Comparison of ENCODE assay signal across 9 cellular contexts in the genomic region with DNA sequence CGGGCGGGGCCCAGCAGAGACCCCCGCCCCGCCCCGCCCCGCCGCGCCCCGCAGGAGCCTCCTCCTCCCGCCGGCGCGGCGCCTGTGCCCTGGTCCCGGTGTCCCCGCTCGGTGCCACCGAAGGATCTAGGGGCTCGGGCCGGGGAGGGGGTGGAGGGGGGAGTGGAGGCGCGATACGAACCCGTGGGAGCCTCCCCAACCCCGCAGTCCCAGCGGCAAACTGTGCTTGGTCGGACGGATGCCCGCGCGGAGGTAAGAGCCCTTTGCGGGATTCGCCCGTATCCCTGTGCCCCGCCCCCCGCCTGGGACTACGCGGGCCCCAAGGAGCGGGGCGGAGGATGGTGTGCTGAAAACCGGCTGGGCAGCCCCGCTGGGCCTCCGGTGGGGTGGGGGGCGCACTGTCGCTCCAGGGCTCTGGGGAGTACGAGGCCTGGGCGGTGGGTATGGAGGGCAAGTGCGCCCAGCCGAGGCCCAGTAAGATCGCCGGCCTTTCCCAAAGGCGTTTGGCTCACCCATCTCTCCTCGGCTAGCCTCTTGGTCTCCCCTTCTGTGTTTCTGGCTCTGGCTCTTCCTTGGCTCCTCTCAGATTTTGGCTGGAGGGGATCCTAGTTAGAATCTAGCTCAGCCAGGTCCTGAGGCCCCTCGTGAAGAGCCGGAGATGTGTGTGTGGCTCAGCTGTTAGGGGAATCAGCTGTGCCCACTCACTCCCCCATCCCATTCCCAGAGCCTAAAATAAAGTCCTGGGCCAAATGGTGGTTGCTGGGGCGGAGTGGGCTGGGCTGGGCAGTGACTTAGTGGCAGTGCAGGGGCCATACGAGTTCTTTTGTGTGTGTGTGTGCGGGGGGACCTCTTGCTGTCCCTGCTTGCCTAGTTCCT.
DNase-seq lines count a peak whose midpoint lies in the region; ATAC-seq, FAIRE-seq and TF ChIP-seq lines count a peak whose summit lies in the region.
"Had no signal": no experiment of that assay in that cellular context is flagged by ENCODE, and none has a peak within 500 bp of the region (broad histone marks: within the 10 kb centered on the region; RNA-seq: fewer than 3 reads in every experiment).

No MANE protein-coding gene starts in this region.

- H3K27ac ChIP-seq in PC-9, result no peak overlapping the region
- no peak overlapping the region for H3K27ac ChIP-seq in hepatocyte

- no TSS peak for BruUV-seq in PC-9 (replicated peaks; lab: Mats Ljungman, UMichigan)

- H3K9me2 ChIP-seq in PC-9 (ENCODE audit: insufficient read depth) (no peaks in the 10 kb centered on the region), hepatocyte (replicated peaks; ENCODE audit: insufficient read depth) (no peaks in the 10 kb centered on the region)

- POLR2A ChIA-PET in PC-9 (lab: Charles Lee; ENCODE audit: unreplicated experiment), result no interaction called here

- no peaks in the 10 kb centered on the region for H3K36me3 ChIP-seq in PC-9 (ENCODE audit: low read depth)
- H3K36me3 ChIP-seq in hepatocyte (replicated peaks; ENCODE audit: insufficient read depth, low read depth), result no peaks in the 10 kb centered on the region

- no peaks in the 10 kb centered on the region for H3K27me3 ChIP-seq in PC-9 (ENCODE audit: insufficient read depth, low read depth)
- peaks cover 98% of the 10 kb centered on the region for H3K27me3 ChIP-seq in hepatocyte

- peak overlapping the region; percentile 65 for H3K4me2 ChIP-seq in PC-9
- peak overlapping the region; percentile 87 for H3K4me2 ChIP-seq in hepatocyte

- H4K20me1 ChIP-seq in PC-9 (ENCODE audit: insufficient read depth) (no peaks in the 10 kb centered on the region), hepatocyte (ENCODE audit: insufficient read depth, poor library complexity, severe bottlenecking) (no peaks in the 10 kb centered on the region)

- H2AFZ ChIP-seq in PC-9, result 0 out of 2 replicates have a peak overlapping the region, but pooled peaks have one; percentile 62
- peak overlapping the region; percentile 39 for H2AFZ ChIP-seq in hepatocyte

- H3F3A ChIP-seq in PC-9 (ENCODE audit: insufficient read depth, low read depth), result peaks cover 26% of the 10 kb centered on the region; the same call in 1 of the 2 replicates

- peak; percentile 23 for ATAC-seq in GM21825 (IDR thresholded peaks at IDR 0.05; ENCODE audit: unreplicated experiment)

- H3K4me3 ChIP-seq in GM12864 (ENCODE audit: low read depth, low read length) (peak overlapping the region; percentile 69), PC-9 (peak overlapping the region; percentile 50; the same call in 1 of the 2 replicates), hepatocyte (no peak overlapping the region)

- FAIRE-seq in RCC 7860 (lab: Jason Lieb, UNC), result no peak
- FAIRE-seq: endometrium had no signal

- no peak for DNase-seq in GM12864 (ENCODE audit: low read depth)
- DNase-seq in PC-9, result no peak
- DNase-seq in hepatocyte (ENCODE audit: low spot score), result no peak
- DNase-seq in NOMO-1 treated with DMSO at 0.1 percent for 48 hours (lab: John Stamatoyannopoulos, UW; ENCODE audit: unreplicated experiment), result no peak
- DNase-seq in D341Med (ENCODE audit: low spot score), result no peak
- no peak for DNase-seq in dermis blood vessel endothelial cell
- no peak for DNase-seq in RCC 7860 (ENCODE audit: low spot score)

- CTCF ChIA-PET in PC-9 (lab: Charles Lee), result interaction anchor here (1.0 to 1.9 kb wide), 2 partner anchors 41 to 44 kb away, joined by 3 to 12 read pairs; no protein-coding TSS in a partner anchor

- H3K9me3 ChIP-seq in PC-9 (ENCODE audit: insufficient read depth, low read depth) (no peaks in the 10 kb centered on the region), hepatocyte (ENCODE audit: low read depth) (no peaks in the 10 kb centered on the region)

- H3K4me1 ChIP-seq in PC-9 (replicated peaks; ENCODE audit: insufficient read depth) (peaks cover 15% of the 10 kb centered on the region; the same call in 1 of the 2 replicates), hepatocyte (ENCODE audit: insufficient read depth) (peaks cover 14% of the 10 kb centered on the region)

- TF ChIP-seq CTCF in GM12864 (IDR thresholded peaks at IDR 0.05; ENCODE audit: low read depth, low read length, missing control alignments) (no peak), PC-9 (conservative IDR thresholded peaks at IDR 0.05) (no peak), hepatocyte (IDR thresholded peaks at IDR 0.05; ENCODE audit: poor library complexity) (no peak)

- intact Hi-C loops in PC-9 (cut with micrococcal nuclease; ENCODE audit: unreplicated experiment), result no loop called here

- no peaks in the 10 kb centered on the region for H3K79me2 ChIP-seq in PC-9 (ENCODE audit: low read depth)
- no peaks in the 10 kb centered on the region for H3K79me2 ChIP-seq in hepatocyte

- 6% methylated on average over 19 of the region's 58 CpGs for WGBS in hepatocyte (ENCODE audit: low lambda C conversion rate, missing lambda C conversion rate)
